Comparison of ENCODE assay signal across 19 cellular contexts in genomic region chr19:8259922-8260247, GRCh38. TPM values are rescaled to one million over a fixed set of nuclear protein-coding genes. Genes with fewer than 3 reads are reported as not detected.
DNase-seq lines count a peak whose midpoint lies in the region; ATAC-seq and TF ChIP-seq lines count a peak whose summit lies in the region.
"Had no signal": no experiment of that assay in that cellular context is flagged by ENCODE, and none has a peak within 500 bp of the region (broad histone marks: within the 10 kb centered on the region; RNA-seq: fewer than 3 reads in every experiment).

No MANE protein-coding gene starts in this region.

- no peaks in the 10 kb centered on the region for H3K36me3 Mint-ChIP-seq in activated naive CD8-positive, alpha-beta T cell
- peaks cover 3% of the 10 kb centered on the region for H3K36me3 Mint-ChIP-seq in activated naive CD8-positive, alpha-beta T cell treated with anti-CD3 and anti-CD28 coated beads, Interleukin-2, amount 50 U/mL, for 24 hours (ENCODE audit: low read depth)
- peaks cover 36% of the 10 kb centered on the region for H3K36me3 Mint-ChIP-seq in nephron progenitor cell (ENCODE audit: low read depth)
- H3K36me3 Mint-ChIP-seq in stimulated activated naive B cell treated with anti-CD40 and anti-IgM and Interleukin-4, amounts not matched to agents 10 μg/mL and 1 μg/mL and 100 μg/mL, for 72 hours, result peaks cover 28 to 45% of the 10 kb centered on the region in 2 donors

- H3K27me3 Mint-ChIP-seq in activated naive CD8-positive, alpha-beta T cell, result no peaks in the 10 kb centered on the region
- H3K27me3 Mint-ChIP-seq in activated naive CD8-positive, alpha-beta T cell treated with anti-CD3 and anti-CD28 coated beads, Interleukin-2, amount 50 U/mL, for 24 hours, result no peaks in the 10 kb centered on the region
- H3K27me3 Mint-ChIP-seq in nephron progenitor cell (ENCODE audit: low read depth, poor library complexity), result no peaks in the 10 kb centered on the region
- H3K27me3 Mint-ChIP-seq in stimulated activated naive B cell treated with anti-CD40 and anti-IgM and Interleukin-4, amounts not matched to agents 10 μg/mL and 1 μg/mL and 100 μg/mL, for 72 hours, result no peaks in the 10 kb centered on the region

- no peaks in the 10 kb centered on the region for H3K4me1 ChIP-seq in body of pancreas
- H3K4me1 ChIP-seq: Peyer's patch had no signal

- no peaks in the 10 kb centered on the region for H3K9me3 Mint-ChIP-seq in activated naive CD8-positive, alpha-beta T cell (ENCODE audit: low read depth)
- H3K9me3 Mint-ChIP-seq in activated naive CD8-positive, alpha-beta T cell treated with anti-CD3 and anti-CD28 coated beads, Interleukin-2, amount 50 U/mL, for 24 hours, result no peaks in the 10 kb centered on the region
- no peaks in the 10 kb centered on the region for H3K9me3 Mint-ChIP-seq in nephron progenitor cell
- no peaks in the 10 kb centered on the region for H3K9me3 Mint-ChIP-seq in stimulated activated naive B cell treated with anti-CD40 and anti-IgM and Interleukin-4, amounts not matched to agents 10 μg/mL and 1 μg/mL and 100 μg/mL, for 72 hours

- no peak overlapping the region for H3K27ac ChIP-seq in body of pancreas
- H3K27ac ChIP-seq: C4-2B, HL-60, Peyer's patch had no signal

- H3K27me3 ChIP-seq in body of pancreas, result no peaks in the 10 kb centered on the region
- H3K27me3 ChIP-seq: Peyer's patch had no signal

- H3K27ac Mint-ChIP-seq in activated naive CD8-positive, alpha-beta T cell, result peak overlapping the region; percentile 5
- no peak overlapping the region for H3K27ac Mint-ChIP-seq in activated naive CD8-positive, alpha-beta T cell treated with anti-CD3 and anti-CD28 coated beads, Interleukin-2, amount 50 U/mL, for 24 hours
- H3K27ac Mint-ChIP-seq in nephron progenitor cell, result peak overlapping the region; percentile 88
- peak overlapping the region; percentile 70 for H3K27ac Mint-ChIP-seq in stimulated activated naive B cell treated with anti-CD40 and anti-IgM and Interleukin-4, amounts not matched to agents 10 μg/mL and 1 μg/mL and 100 μg/mL, for 72 hours

- TF ChIP-seq CTCF in body of pancreas (IDR thresholded peaks at IDR 0.05), result no peak
- no peak for TF ChIP-seq CTCF in nephron progenitor cell (IDR thresholded peaks at IDR 0.05)

- H3K9me3 ChIP-seq in body of pancreas, result no peaks in the 10 kb centered on the region
- H3K9me3 ChIP-seq: Peyer's patch had no signal

- CTCF ChIA-PET in HEK293T (lab: Yijun Ruan, JAX), result no interaction called here

- 87 to 91% methylated on average over 3 of the region's 3 CpGs for WGBS in body of pancreas, 2 donors

- no peak for DNase-seq in activated naive CD8-positive, alpha-beta T cell treated with anti-CD3 and anti-CD28 coated beads, Interleukin-2, amount 50 U/mL, for 24 hours
- peak in 3 of 4 donors; percentile 1 to 8 (median 2) for DNase-seq in body of pancreas
- no peak for DNase-seq in nephron progenitor cell
- no peak for DNase-seq in stimulated activated naive B cell treated with anti-CD40 and anti-IgM and Interleukin-4, amounts not matched to agents 10 μg/mL and 1 μg/mL and 100 μg/mL, for 72 hours
- DNase-seq in NCI-H1092 (lab: John Stamatoyannopoulos, UW), result no peak
- DNase-seq in HEK293T (ENCODE audit: extremely low spot score), result no peak
- DNase-seq: COR-L47, DMS153, GOT3, NCI-H1436, NCI-H2029, NCI-H2171, NCI-H446 treated with DMSO at 0.1 percent for 48 hours, Peyer's patch had no signal

- POLR2A ChIA-PET in HEK293T (lab: Yijun Ruan, JAX), result no interaction called here

- H3K4me3 ChIP-seq in body of pancreas, result no peak overlapping the region
- H3K4me3 ChIP-seq: Peyer's patch had no signal

- no peak for ATAC-seq in activated naive CD8-positive, alpha-beta T cell treated with anti-CD3 and anti-CD28 coated beads, Interleukin-2, amount 50 U/mL, for 24 hours
- ATAC-seq in body of pancreas, result no peak
- no peak for ATAC-seq in stimulated activated naive B cell treated with anti-CD40 and anti-IgM and Interleukin-4, amounts not matched to agents 10 μg/mL and 1 μg/mL and 100 μg/mL, for 72 hours (replicated peaks)
- ATAC-seq in HG03139 (IDR thresholded peaks at IDR 0.05; ENCODE audit: unreplicated experiment), result no peak
- ATAC-seq: Right ventricle myocardium inferior had no signal

- intact Hi-C loops in body of pancreas (cut with DNase I), result no loop called here

- TF ChIP-seq POLR2A in body of pancreas (IDR thresholded peaks at IDR 0.05), result no peak

- H3K4me1 Mint-ChIP-seq in activated naive CD8-positive, alpha-beta T cell (ENCODE audit: low read depth), result peaks cover 10% of the 10 kb centered on the region
- peaks cover 2% of the 10 kb centered on the region for H3K4me1 Mint-ChIP-seq in activated naive CD8-positive, alpha-beta T cell treated with anti-CD3 and anti-CD28 coated beads, Interleukin-2, amount 50 U/mL, for 24 hours
- H3K4me1 Mint-ChIP-seq in nephron progenitor cell, result peaks cover 20% of the 10 kb centered on the region
- peaks cover 0 to 5% of the 10 kb centered on the region in 2 donors for H3K4me1 Mint-ChIP-seq in stimulated activated naive B cell treated with anti-CD40 and anti-IgM and Interleukin-4, amounts not matched to agents 10 μg/mL and 1 μg/mL and 100 μg/mL, for 72 hours

- H3K36me3 ChIP-seq in body of pancreas (replicated peaks in 1 of 2; ENCODE audit: insufficient read depth in 1 of 2, low read depth in 2 of 2), result peaks cover 0 to 25% of the 10 kb centered on the region in 2 donors

- no peak overlapping the region for H3K4me3 Mint-ChIP-seq in activated naive CD8-positive, alpha-beta T cell
- H3K4me3 Mint-ChIP-seq in activated naive CD8-positive, alpha-beta T cell treated with anti-CD3 and anti-CD28 coated beads, Interleukin-2, amount 50 U/mL, for 24 hours, result no peak overlapping the region
- H3K4me3 Mint-ChIP-seq in nephron progenitor cell, result no peak overlapping the region
- H3K4me3 Mint-ChIP-seq in stimulated activated naive B cell treated with anti-CD40 and anti-IgM and Interleukin-4, amounts not matched to agents 10 μg/mL and 1 μg/mL and 100 μg/mL, for 72 hours, result no peak overlapping the region

TF ChIP-seq in HEK293T, 16 proteins besides CTCF, POLR2A, EP300 and RAD21:
- TF ChIP-seq HDGF (IDR thresholded peaks at IDR 0.05; ENCODE audit: borderline replicate concordance) (no peak), SUZ12 (IDR thresholded peaks at IDR 0.05) (no peak), ELF4 (IDR thresholded peaks at IDR 0.05) (no peak), L3MBTL2 (conservative IDR thresholded peaks at IDR 0.05) (no peak), FOXM1 (IDR thresholded peaks at IDR 0.05; ENCODE audit: borderline replicate concordance) (no peak), ARNT (IDR thresholded peaks at IDR 0.05) (no peak), FOXA1 (IDR thresholded peaks at IDR 0.05) (no peak), BHLHE40 (IDR thresholded peaks at IDR 0.05; ENCODE audit: borderline replicate concordance) (no peak), TARDBP (IDR thresholded peaks at IDR 0.05) (no peak), CTBP1 (IDR thresholded peaks at IDR 0.05; ENCODE audit: borderline replicate concordance) (no peak), PKNOX1 (IDR thresholded peaks at IDR 0.05) (no peak)

RNA-seq across cellular contexts. Expression of gene CD320, which starts 48.3 kb away (rescaled TPM):
- 10 to 100 TPM; 34.0 to 41.2 TPM for total RNA-seq in body of pancreas

RNA-seq across cellular contexts. Expression of gene CERS4, which starts 50.7 kb away (rescaled TPM):
- total RNA-seq in body of pancreas, result 10 to 100 TPM; 53.1 to 87.4 TPM

Comparison
In these comparisons a context has a peak if more than half of its experiments do, and no peak if none do; other contexts are left out.
1. DNase-seq: peak in body of pancreas (3 of 4); none in activated naive CD8-positive, alpha-beta T cell treated with anti-CD3 and anti-CD28 coated beads, Interleukin-2, amount 50 U/mL, for 24 hours (single experiment), nephron progenitor cell (single experiment), stimulated activated naive B cell treated with anti-CD40 and anti-IgM and Interleukin-4, amounts not matched to agents 10 μg/mL and 1 μg/mL and 100 μg/mL, for 72 hours (single experiment), NCI-H1092 (single experiment) and HEK293T (single experiment).